In the genomic region with DNA sequence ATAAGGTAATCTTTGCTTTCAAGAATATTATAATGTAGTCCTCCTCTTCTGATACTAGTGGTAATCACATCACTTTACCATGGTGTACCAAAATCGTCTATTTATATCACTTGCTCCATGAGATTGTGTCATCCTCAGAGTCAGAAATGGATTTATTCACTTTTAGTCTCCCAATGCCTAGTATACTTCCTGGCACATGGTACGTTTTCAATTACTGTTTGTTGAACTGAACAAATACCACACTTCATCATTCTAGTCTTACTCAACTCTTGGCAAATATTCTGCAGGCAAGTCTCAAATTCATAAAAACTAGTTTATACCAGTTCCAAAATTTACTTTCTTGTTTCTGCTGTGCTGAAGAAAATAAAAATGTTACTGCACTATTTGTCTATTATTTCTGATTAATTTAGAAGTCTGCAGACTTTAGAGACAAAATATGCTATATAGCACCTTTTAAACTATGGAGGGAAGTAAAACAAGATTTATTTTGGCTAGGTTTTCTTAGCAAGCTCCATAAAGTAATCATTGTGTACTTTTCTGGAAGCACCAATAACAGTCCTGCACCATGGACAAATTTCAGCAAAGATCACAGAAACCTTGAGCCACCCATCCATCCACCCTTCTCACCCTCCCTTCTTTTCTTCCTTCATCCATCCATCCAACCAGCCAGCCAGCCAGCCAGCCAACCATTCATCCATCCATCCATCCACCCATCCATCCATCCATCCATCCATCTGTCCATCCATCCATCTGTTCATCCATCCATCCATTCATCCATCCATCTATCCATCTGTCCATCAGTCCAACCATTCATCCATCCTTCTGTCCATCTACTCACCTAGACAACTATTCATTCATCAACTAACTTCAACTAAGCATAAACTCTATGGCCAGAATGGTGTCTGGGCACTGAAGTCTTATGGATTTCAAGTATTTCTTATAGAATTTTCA, we compare ENCODE assay signal across 13 cellular contexts.
A peak's percentile ranks its signal among the peaks of the same experiment; 100 is the strongest.
DNase-seq lines count a peak whose midpoint lies in the region; ATAC-seq and TF ChIP-seq lines count a peak whose summit lies in the region.
"Had no signal": no experiment of that assay in that cellular context is flagged by ENCODE, and none has a peak within 500 bp of the region (broad histone marks: within the 10 kb centered on the region; RNA-seq: fewer than 3 reads in every experiment).

No MANE protein-coding gene starts in this region.

- ATAC-seq in Right ventricle myocardium inferior (peak; percentile 56), left ventricle myocardium superior (no peak), gastroesophageal sphincter (peak; percentile 82), GM18907 (IDR thresholded peaks at IDR 0.05; ENCODE audit: unreplicated experiment) (no peak)

- in situ Hi-C loops in GM13977 (cut with MboI; ENCODE audit: low pct_unique_long_range_greater_than_20kb, low sequenced_read_pairs, unreplicated experiment), result no loop called here

- TF ChIP-seq EP300 in gastroesophageal sphincter (IDR thresholded peaks at IDR 0.05), result no peak
- TF ChIP-seq EP300 in tibial nerve (IDR thresholded peaks at IDR 0.05), result peak in 1 of 2 donors; percentile 18

- H3K9me3 ChIP-seq in gastroesophageal sphincter, result no peaks in the 10 kb centered on the region
- H3K9me3 ChIP-seq in tibial nerve, result no peaks in the 10 kb centered on the region

- H3K36me3 ChIP-seq in gastroesophageal sphincter (no peaks in the 10 kb centered on the region), tibial nerve (no peaks in the 10 kb centered on the region)

- TF ChIP-seq CTCF in gastroesophageal sphincter (IDR thresholded peaks at IDR 0.05), result no peak
- TF ChIP-seq CTCF in GM13977 (IDR thresholded peaks at IDR 0.05; ENCODE audit: extremely low read depth, insufficient read depth, missing control alignments), result no peak
- no peak for TF ChIP-seq CTCF in tibial nerve (IDR thresholded peaks at IDR 0.05)

- intact Hi-C loops in Right ventricle myocardium inferior (cut with DNase I), result no loop called here
- intact Hi-C loops in left ventricle myocardium superior (cut with micrococcal nuclease), result no loop called here

- H3K4me1 ChIP-seq in gastroesophageal sphincter, result peaks cover 0 to 8% (median 3%) of the 10 kb centered on the region in 3 donors
- peaks cover 0 to 5% (median 0%) of the 10 kb centered on the region in 4 donors for H3K4me1 ChIP-seq in tibial nerve

- H3K27me3 ChIP-seq in gastroesophageal sphincter, result no peaks in the 10 kb centered on the region
- H3K27me3 ChIP-seq in tibial nerve, result no peaks in the 10 kb centered on the region

- DNase-seq in Right ventricle myocardium inferior (ENCODE audit: missing footprints) (no peak), left ventricle myocardium superior (no peak), astrocyte of the hippocampus (ENCODE audit: low read depth, low spot score) (peak; percentile 51), NOMO-1 treated with dmso at 0.1 percent for 144 hours (lab: John Stamatoyannopoulos, UW; ENCODE audit: unreplicated experiment) (no peak), GM13977 (ENCODE audit: low spot score) (no peak), tibial nerve (ENCODE audit: low spot score in 2 of 2) (no peak)
- DNase-seq: activated CD8-positive, alpha-beta memory T cell treated with anti-CD3 and anti-CD28 coated beads for 24 hours; activated naive CD8-positive, alpha-beta T cell treated with anti-CD3 and anti-CD28 coated beads, Interleukin-2, amount 10 ng/mL, durations not matched to agents 7 days and 5 days; effector CD4-positive, alpha-beta T cell; KBM-7; NCI-H2107 had no signal

- H3K27ac ChIP-seq in gastroesophageal sphincter (peak overlapping the region in 1 of 4 donors; percentile 3), tibial nerve (peak overlapping the region in 1 of 4 donors; percentile 16)

- TF ChIP-seq POLR2A in gastroesophageal sphincter (IDR thresholded peaks at IDR 0.05) (no peak), tibial nerve (IDR thresholded peaks at IDR 0.05) (no peak)

- H3K4me3 ChIP-seq in gastroesophageal sphincter, result no peak overlapping the region
- H3K4me3 ChIP-seq in tibial nerve, result no peak overlapping the region

- 28 to 39% methylated on average over 2 of the region's 2 CpGs for WGBS in gastroesophageal sphincter (ENCODE audit: low coverage in 1 of 2), 2 donors
- 17 to 30% methylated on average over 2 of the region's 2 CpGs for WGBS in tibial nerve, 2 donors

Comparison
In these comparisons a context has a peak if more than half of its experiments do, and no peak if none do; other contexts are left out.
1. ATAC-seq: peak in Right ventricle myocardium inferior (single experiment) and gastroesophageal sphincter (single experiment); none in left ventricle myocardium superior (single experiment) and GM18907 (single experiment).